1 cellular context compared by ENCODE assay signal in genomic region chr21:43651926-43652325, GRCh38.
A peak's percentile ranks its signal among the peaks of the same experiment; 100 is the strongest.
TF ChIP-seq lines count a peak whose summit lies in the region.
"Not testable (repeated sequence)": the region's sequence is repeated elsewhere in the genome, so short reads cannot be mapped to it uniquely, and the experiment has no call there.

No MANE protein-coding gene starts in this region.

TF ChIP-seq in A549, 52 proteins besides CTCF, POLR2A, EP300 and RAD21:
- not testable (repeated sequence) for TF ChIP-seq FOSL2 (IDR thresholded peaks at IDR 0.05)
- peak; percentile 27 for TF ChIP-seq FOSL2 (CRISPR knock-in tag; IDR thresholded peaks at IDR 0.05)
TF ChIP-seq in A549: peak in this region for 1; not testable (repeated sequence) for 51.
